In genomic region chr11:62548545-62549335, GRCh38 we compare ENCODE assay signal across 11 cellular contexts. TPM values are rescaled to one million over a fixed set of nuclear protein-coding genes. Genes with fewer than 3 reads are reported as not detected.
DNase-seq lines count a peak whose midpoint lies in the region; ATAC-seq and TF ChIP-seq lines count a peak whose summit lies in the region.
"Had no signal": no experiment of that assay in that cellular context is flagged by ENCODE, and none has a peak within 500 bp of the region (broad histone marks: within the 10 kb centered on the region; RNA-seq: fewer than 3 reads in every experiment).

No MANE protein-coding gene starts in this region.

- H3K27me3 ChIP-seq in muscle layer of colon (ENCODE audit: control insufficient read depth in 1 of 2, insufficient read depth in 2 of 2, low read length in 2 of 2) (no peaks in the 10 kb centered on the region), transverse colon (no peaks in the 10 kb centered on the region)

- TF ChIP-seq EP300 in transverse colon (IDR thresholded peaks at IDR 0.05; ENCODE audit: low read depth) = no peak

- TF ChIP-seq POLR2A in transverse colon (IDR thresholded peaks at IDR 0.05) = no peak

- in situ Hi-C loops in transverse colon (cut with MboI; ENCODE audit: low pct_ligation_motif_present in 1 of 4, low pct_unique_long_range_greater_than_20kb in 1 of 4, low sequenced_read_pairs in 3 of 4) = loop anchor here in 1 of 4 donors (10.0 kb wide), 1 partner anchor 124 kb away; no protein-coding TSS in a partner anchor

- no peak overlapping the region for H3K9ac ChIP-seq in muscle layer of colon (ENCODE audit: low read length)

- no peaks in the 10 kb centered on the region for H3K36me3 ChIP-seq in muscle layer of colon (ENCODE audit: insufficient read depth, low read length)
- no peaks in the 10 kb centered on the region for H3K36me3 ChIP-seq in transverse colon

- peaks cover 47% of the 10 kb centered on the region for H3K4me1 ChIP-seq in muscle layer of colon (ENCODE audit: insufficient read depth, low read length)
- peaks cover 45 to 79% (median 67%) of the 10 kb centered on the region in 4 donors for H3K4me1 ChIP-seq in transverse colon

- peak overlapping the region; percentile 33 for H3K4me3 ChIP-seq in coronary artery
- peak overlapping the region in 1 of 2 donors; percentile 99 for H3K4me3 ChIP-seq in muscle layer of colon (ENCODE audit: low read depth in 1 of 2, low read length in 2 of 2)
- H3K4me3 ChIP-seq in transverse colon = no peak overlapping the region

- H3K9me3 ChIP-seq in muscle layer of colon (ENCODE audit: low read length) (no peaks in the 10 kb centered on the region), transverse colon (no peaks in the 10 kb centered on the region)

- DNase-seq in NCI-H69 (lab: John Stamatoyannopoulos, UW) = peak; percentile 10
- no peak for DNase-seq in coronary artery (ENCODE audit: low spot score)
- DNase-seq in transverse colon = peak; percentile 68
- no peak for DNase-seq in middle frontal gyrus (ENCODE audit: extremely low spot score, low spot score)
- no peak for DNase-seq in nucleus accumbens (lab: John Stamatoyannopoulos, UW)
- DNase-seq: activated effector memory CD4-positive, alpha-beta T cell treated with anti-CD3 and anti-CD28 coated beads, Interleukin-2, amount 50 U/mL, for 16 hours; HFFc6; NCI-H1417 treated with DMSO at 0.1 percent for 48 hours; NK-92 treated with Interleukin-12 subunit alpha and Interleukin-12 subunit beta, amount 100 ng/mL, for 24 hours had no signal

- intact Hi-C loops in transverse colon (cut with DNase I; ENCODE audit: low total_unique reads) = loop anchor here (10.0 kb wide), 1 partner anchor 154 kb away; no protein-coding TSS in a partner anchor

- H3K27ac ChIP-seq in coronary artery (peak overlapping the region; percentile 89 to 100), muscle layer of colon (ENCODE audit: low read depth, low read length) (peak overlapping the region; percentile 6), transverse colon (peak overlapping the region; percentile 96 to 100 (median 97))

- ATAC-seq in HG03432 (IDR thresholded peaks at IDR 0.05; ENCODE audit: unreplicated experiment) = no peak

- TF ChIP-seq CTCF in coronary artery (IDR thresholded peaks at IDR 0.05) (no peak), transverse colon (IDR thresholded peaks at IDR 0.05) (no peak)

- WGBS in transverse colon (ENCODE audit: low coverage in 1 of 2), 2 donors = 39 to 55% methylated on average over 11 to 17 of the region's 17 CpGs

RNA-seq across cellular contexts. Expression of gene AHNAK, which starts 2.1 kb away (rescaled TPM):
- total RNA-seq in transverse colon = 1,000 to 10,000 TPM in 1 of 4 donors, 100 to 1,000 TPM in 3; 561 to 1,032 (median 742) TPM

RNA-seq across cellular contexts. Expression of gene EEF1G, which starts 25.0 kb away (rescaled TPM):
- 1,000 to 10,000 TPM in 3 of 4 donors, 100 to 1,000 TPM in 1; 337 to 1,276 (median 1,207) TPM for total RNA-seq in transverse colon

RNA-seq across cellular contexts. Expression of gene TUT1, which starts 42.6 kb away (rescaled TPM):
- 10 to 100 TPM in 2 of 4 donors, 1 to 10 TPM in 2; 6.0 to 12.4 (median 9.8) TPM for total RNA-seq in transverse colon

RNA-seq across cellular contexts. Expression of gene MTA2, which starts 52.9 kb away (rescaled TPM):
- 10 to 100 TPM; 42.0 to 80.1 (median 62.1) TPM for total RNA-seq in transverse colon

Comparison
In these comparisons a context has a peak if more than half of its experiments do, and no peak if none do; other contexts are left out.
1. DNase-seq: peak in NCI-H69 (single experiment) and transverse colon (single experiment); none in coronary artery (single experiment), middle frontal gyrus (single experiment) and nucleus accumbens (0 of 56).
2. H3K27ac ChIP-seq: peak in every context shown above with its lines; median percentile 97 in transverse colon; 94 in coronary artery; 6 in muscle layer of colon.